22 cellular contexts compared by ENCODE assay signal in the genomic region with DNA sequence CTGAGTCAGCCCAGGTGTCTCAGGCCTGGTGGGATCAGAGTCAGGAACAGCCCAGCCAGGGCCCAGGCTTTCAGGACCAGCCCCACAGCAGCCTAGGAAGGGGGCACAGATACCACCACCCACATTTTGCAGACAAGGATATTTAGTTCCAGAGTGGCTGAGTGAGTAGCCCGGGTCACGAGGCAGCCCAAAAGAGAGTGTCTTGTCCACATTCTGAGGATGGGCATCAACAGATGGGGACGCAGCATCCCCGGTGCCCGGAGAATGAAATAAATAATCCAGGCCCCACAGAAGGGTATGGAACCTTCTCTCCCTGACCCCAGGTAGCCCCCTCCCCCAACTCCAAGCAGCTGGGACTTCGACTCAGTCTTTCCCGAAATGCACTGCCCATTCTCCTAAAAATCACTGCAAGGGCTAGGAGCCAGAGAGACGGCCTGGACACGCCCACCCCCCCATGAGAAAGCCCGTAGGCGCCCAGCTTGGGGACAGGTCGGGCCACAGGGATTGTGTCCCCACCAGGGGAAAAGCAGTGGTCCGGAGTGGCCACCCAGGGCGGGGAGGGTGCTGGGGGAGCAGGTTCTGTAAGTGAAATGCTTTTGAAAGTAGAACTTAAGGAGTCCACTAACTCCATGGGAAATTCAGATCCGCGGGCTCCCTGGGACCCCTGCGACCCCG. TPM values are rescaled to one million over a fixed set of nuclear protein-coding genes. Genes with fewer than 3 reads are reported as not detected.
A peak's percentile ranks its signal among the peaks of the same experiment; 100 is the strongest.
DNase-seq lines count a peak whose midpoint lies in the region; ATAC-seq, FAIRE-seq and TF ChIP-seq lines count a peak whose summit lies in the region.
"Had no signal": no experiment of that assay in that cellular context is flagged by ENCODE, and none has a peak within 500 bp of the region (broad histone marks: within the 10 kb centered on the region; RNA-seq: fewer than 3 reads in every experiment).

No MANE protein-coding gene starts in this region.

- FAIRE-seq in HepG2 (lab: Jason Lieb, UNC) (no peak), GM12891 (lab: Jason Lieb, UNC) (no peak)
- FAIRE-seq: A204.1, D721Med had no signal

- no peak overlapping the region for H3K4me3 ChIP-seq in HepG2 (replicated peaks in 1 of 3; ENCODE audit: insufficient read depth in 1 of 3, low read depth in 2 of 3, low read length in 3 of 3)
- no peak overlapping the region for H3K4me3 ChIP-seq in right lobe of liver
- H3K4me3 ChIP-seq in Panc1 (ENCODE audit: low read depth in 2 of 2, low read length in 2 of 2): peak overlapping the region; percentile 15 to 30; a peak in 2 of 4 replicates
- peak overlapping the region; percentile 6 for H3K4me3 ChIP-seq in iPS-18a (ENCODE audit: low read length)
- H3K4me3 ChIP-seq in adrenal gland: no peak overlapping the region
- H3K4me3 ChIP-seq in CD8-positive, alpha-beta T cell (ENCODE audit: low read depth, low read length): no peak overlapping the region
- H3K4me3 ChIP-seq: HAP-1 had no signal

- no peaks in the 10 kb centered on the region for H3K79me2 ChIP-seq in HepG2 (ENCODE audit: insufficient read depth, low read length)

- H3K9ac ChIP-seq in HepG2 (ENCODE audit: insufficient read depth, low read depth, low read length) (no peak overlapping the region), iPS-18a (ENCODE audit: low read length) (no peak overlapping the region)

- DNase-seq in HepG2 (ENCODE audit: low spot score) (no peak), right lobe of liver (no peak), Panc1 (ENCODE audit: low read depth, low spot score) (no peak), adrenal gland (no peak), GM12891 (ENCODE audit: insufficient read length, low spot score) (no peak), AML-193 (lab: John Stamatoyannopoulos, UW) (no peak)
- DNase-seq in CD8-positive, alpha-beta T cell: no peak
- DNase-seq: CD4-positive, CD25-positive, alpha-beta regulatory T cell; DMS79 treated with DMSO at 0.1 percent for 48 hours; GF-D8; KBM-7; NCI-H1092 treated with DMSO at 0.1 percent for 48 hours; NCI-H1694; NCI-H2107; NCI-H345; NCI-H69; NK-92 treated with Interleukin-12 subunit alpha and Interleukin-12 subunit beta, amount 100 ng/mL, for 24 hours had no signal

- no peak; the same call in 2 of the 3 replicates for ATAC-seq in HepG2
- no peak for ATAC-seq in right lobe of liver
- ATAC-seq in Panc1: no peak
- no peak for ATAC-seq in CD8-positive, alpha-beta T cell

- H3K4me2 ChIP-seq in HepG2 (ENCODE audit: low read depth, low read length): no peak overlapping the region

- BruUV-seq in HepG2 (replicated peaks; lab: Mats Ljungman, UMichigan) (no TSS peak), Panc1 (replicated peaks; lab: Mats Ljungman, UMichigan) (no TSS peak)

- intact Hi-C loops in HepG2 (cut with micrococcal nuclease; ENCODE audit: unreplicated experiment) (no loop called here), right lobe of liver (cut with DNase I) (no loop called here), Panc1 (cut with micrococcal nuclease; ENCODE audit: unreplicated experiment) (no loop called here), adrenal gland (cut with DNase I) (no loop called here)
- intact Hi-C loops in CD8-positive, alpha-beta T cell (cut with DNase I, micrococcal nuclease): no loop called here

- no peak overlapping the region for H2AFZ ChIP-seq in HepG2 (ENCODE audit: low read length)

- in situ Hi-C loops in HepG2 (cut with HindIII; ENCODE audit: extremely low pct_ligation_motif_present, low pct_unique_long_range_greater_than_20kb) (no loop called here), Panc1 (cut with HindIII; ENCODE audit: low pct_unique_long_range_greater_than_20kb, low sequenced_read_pairs) (no loop called here)

- H3K27ac ChIP-seq in HepG2 (ENCODE audit: extremely low read length, insufficient read depth, low read length) (no peak overlapping the region), right lobe of liver (no peak overlapping the region), Panc1 (ENCODE audit: low read length) (no peak overlapping the region), iPS-18a (ENCODE audit: low read length) (no peak overlapping the region), adrenal gland (no peak overlapping the region)
- no peak overlapping the region for H3K27ac ChIP-seq in CD8-positive, alpha-beta T cell (ENCODE audit: low read depth, low read length)

- no peaks in the 10 kb centered on the region for H3K4me1 ChIP-seq in HepG2 (ENCODE audit: insufficient read depth, low read length)
- H3K4me1 ChIP-seq in right lobe of liver: no peaks in the 10 kb centered on the region
- H3K4me1 ChIP-seq in Panc1 (ENCODE audit: control insufficient read depth, insufficient read depth, low read length): no peaks in the 10 kb centered on the region; the same call in 1 of the 2 replicates
- peaks cover 11% of the 10 kb centered on the region for H3K4me1 ChIP-seq in iPS-18a (ENCODE audit: control insufficient read depth, low read depth, low read length)
- peaks cover 0 to 10% of the 10 kb centered on the region in 2 donors for H3K4me1 ChIP-seq in adrenal gland (replicated peaks in 1 of 2)
- no peaks in the 10 kb centered on the region for H3K4me1 ChIP-seq in CD8-positive, alpha-beta T cell (ENCODE audit: insufficient read depth, low read length)
- H3K4me1 ChIP-seq: HAP-1 had no signal

- H3K36me3 ChIP-seq in HepG2 (replicated peaks in 1 of 2; ENCODE audit: control insufficient read depth in 1 of 2, insufficient read depth in 2 of 2, low read length in 2 of 2): no peaks in the 10 kb centered on the region
- no peaks in the 10 kb centered on the region for H3K36me3 ChIP-seq in right lobe of liver
- no peaks in the 10 kb centered on the region for H3K36me3 ChIP-seq in Panc1 (ENCODE audit: control insufficient read depth, insufficient read depth, low read length)
- no peaks in the 10 kb centered on the region for H3K36me3 ChIP-seq in iPS-18a (ENCODE audit: control insufficient read depth, low read depth, low read length)
- H3K36me3 ChIP-seq in adrenal gland (replicated peaks in 1 of 2): no peaks in the 10 kb centered on the region
- no peaks in the 10 kb centered on the region for H3K36me3 ChIP-seq in CD8-positive, alpha-beta T cell (ENCODE audit: insufficient read depth, low read length)
- H3K36me3 ChIP-seq: HAP-1 had no signal

- H3K27me3 Mint-ChIP-seq in CD8-positive, alpha-beta T cell (ENCODE audit: low read depth): peaks cover 25% of the 10 kb centered on the region

- H3K27me3 ChIP-seq in HepG2 (ENCODE audit: control insufficient read depth in 1 of 2, insufficient read depth in 2 of 2, low read length in 2 of 2) (peaks cover 13 to 67% of the 10 kb centered on the region in 2 experiments; a peak in 4 of 5 replicates), right lobe of liver (peaks cover 25 to 35% of the 10 kb centered on the region in 2 donors), Panc1 (ENCODE audit: control insufficient read depth, insufficient read depth, low read length) (no peaks in the 10 kb centered on the region; the same call in 1 of the 2 replicates), iPS-18a (ENCODE audit: control insufficient read depth, insufficient read depth, low read length) (peaks cover 100% of the 10 kb centered on the region), adrenal gland (peaks cover 90% of the 10 kb centered on the region)
- peaks cover 9% of the 10 kb centered on the region for H3K27me3 ChIP-seq in CD8-positive, alpha-beta T cell (ENCODE audit: insufficient read depth, low read length)

- no peaks in the 10 kb centered on the region for H3K36me3 Mint-ChIP-seq in CD8-positive, alpha-beta T cell
- H3K36me3 Mint-ChIP-seq: CD4-positive, CD25-positive, alpha-beta regulatory T cell had no signal

- POLR2A ChIA-PET in HepG2 (lab: Yijun Ruan, JAX) (no interaction called here), Panc1 (lab: Charles Lee) (no interaction called here)
- POLR2A ChIA-PET in CD8-positive, alpha-beta T cell (lab: Charles Lee): no interaction called here

- H3K9me3 ChIP-seq in HepG2 (ENCODE audit: low read length): no peaks in the 10 kb centered on the region
- H3K9me3 ChIP-seq in right lobe of liver: no peaks in the 10 kb centered on the region
- no peaks in the 10 kb centered on the region for H3K9me3 ChIP-seq in Panc1 (ENCODE audit: control insufficient read depth, insufficient read depth, low read depth, low read length)
- no peaks in the 10 kb centered on the region for H3K9me3 ChIP-seq in iPS-18a (ENCODE audit: control insufficient read depth, low read depth, low read length)
- H3K9me3 ChIP-seq in adrenal gland (replicated peaks in 1 of 3): no peaks in the 10 kb centered on the region
- no peaks in the 10 kb centered on the region for H3K9me3 ChIP-seq in CD8-positive, alpha-beta T cell (ENCODE audit: low read length)
- H3K9me3 ChIP-seq: HAP-1 had no signal

- WGBS in HepG2 (ENCODE audit: low lambda C conversion rate): 15% methylated on average over 9 of the region's 18 CpGs
- WGBS in right lobe of liver (ENCODE audit: insufficient coverage, low coverage, low lambda C conversion rate, missing lambda C conversion rate): 6% methylated on average over 11 of the region's 18 CpGs
- 4 to 9% (median 6%) methylated on average over 9 to 18 of the region's 18 CpGs for WGBS in adrenal gland, 4 donors

- H4K20me1 ChIP-seq in HepG2 (ENCODE audit: insufficient read depth, low read length): peaks cover 10% of the 10 kb centered on the region; the same call in 1 of the 2 replicates

- CTCF ChIA-PET in HepG2 (lab: Yijun Ruan, JAX; ENCODE audit: low intra/inter-chr PET ratio, low total read pairs): no interaction called here
- CTCF ChIA-PET in Panc1 (lab: Charles Lee): no interaction called here
- CTCF ChIA-PET in CD8-positive, alpha-beta T cell (lab: Charles Lee): no interaction called here

- TF ChIP-seq POLR2A in HepG2 (IDR thresholded peaks at IDR 0.05; ENCODE audit: insufficient read depth in 1 of 2, low read depth in 2 of 2, low read length in 2 of 2): no peak
- no peak for TF ChIP-seq POLR2A in right lobe of liver (IDR thresholded peaks at IDR 0.05)
- TF ChIP-seq POLR2A in adrenal gland (IDR thresholded peaks at IDR 0.05): no peak
- TF ChIP-seq POLR2A in GM12891 (IDR thresholded peaks at IDR 0.05; ENCODE audit: low read depth, low read length): no peak

- peaks cover 2% of the 10 kb centered on the region for H3K4me1 Mint-ChIP-seq in CD8-positive, alpha-beta T cell (ENCODE audit: low read depth)

- no peak overlapping the region for H3K27ac Mint-ChIP-seq in CD8-positive, alpha-beta T cell
- H3K27ac Mint-ChIP-seq: CD4-positive, CD25-positive, alpha-beta regulatory T cell had no signal

- TF ChIP-seq CTCF in HepG2 (CRISPR knock-in tag; IDR thresholded peaks at IDR 0.05) (no peak), right lobe of liver (IDR thresholded peaks at IDR 0.05) (no peak), Panc1 (IDR thresholded peaks at IDR 0.05) (no peak), adrenal gland (IDR thresholded peaks at IDR 0.05) (no peak)
- no peak for TF ChIP-seq CTCF in CD8-positive, alpha-beta T cell (IDR thresholded peaks at IDR 0.05)

- no peak for TF ChIP-seq RAD21 in HepG2 (CRISPR knock-in tag; IDR thresholded peaks at IDR 0.05)

- no peak overlapping the region for H3K4me3 Mint-ChIP-seq in CD8-positive, alpha-beta T cell
- H3K4me3 Mint-ChIP-seq: CD4-positive, CD25-positive, alpha-beta regulatory T cell had no signal

- TF ChIP-seq EP300 in HepG2 (IDR thresholded peaks at IDR 0.05; ENCODE audit: low read depth in 2 of 2, low read length in 2 of 2) (no peak), HepG2 (CRISPR knock-in tag; IDR thresholded peaks at IDR 0.05; ENCODE audit: borderline replicate concordance) (no peak)

- H3K9me3 Mint-ChIP-seq in CD8-positive, alpha-beta T cell: no peaks in the 10 kb centered on the region
- H3K9me3 Mint-ChIP-seq: CD4-positive, CD25-positive, alpha-beta regulatory T cell had no signal

RNA-seq across cellular contexts. Expression of a gene that starts 6.9 kb away (rescaled TPM):
- total RNA-seq in HepG2 (2016; rRNA removed; fragmentation: Illumina TruSeq; extraction: Trizol) (not detected in 2 replicates), right lobe of liver (not detected), Panc1 (2021; ENCODE audit: unreplicated experiment) (0.13 TPM), adrenal gland (not detected)
- total RNA-seq in HepG2 (2016; cell fraction: cytosol; rRNA removed; fragmentation: Illumina TruSeq; extraction: Trizol; ENCODE audit: low read depth): not detected in 2 replicates
- total RNA-seq in HepG2 (2016; cell fraction: insoluble cytoplasmic fraction; rRNA removed; fragmentation: Illumina TruSeq; extraction: Trizol): not detected in 2 replicates
- not detected in 2 replicates for total RNA-seq in HepG2 (2016; cell fraction: membrane; rRNA removed; fragmentation: Illumina TruSeq; extraction: Trizol)
- total RNA-seq in HepG2 (2016; cell fraction: nucleus; rRNA removed; fragmentation: Illumina TruSeq; extraction: Trizol): not detected in 2 replicates
- polyA plus RNA-seq in HepG2 (2011; rRNA removed) (not detected in 2 replicates), adrenal gland (not detected)
- polyA plus RNA-seq in HepG2 (2011; cell fraction: cytosol; rRNA removed): not detected in 2 replicates
- polyA plus RNA-seq in HepG2 (2011; cell fraction: nucleus; rRNA removed): 0.03 TPM in 1 of 2 replicates, not detected in the other
- not detected in 2 replicates for polyA plus RNA-seq in HepG2 (2012)
- not detected in 2 replicates for polyA plus RNA-seq in HepG2 (2016; cell fraction: cytosol; fragmentation: Illumina TruSeq; extraction: Trizol; ENCODE audit: low read depth)
- polyA plus RNA-seq in HepG2 (2016; cell fraction: insoluble cytoplasmic fraction; fragmentation: Illumina TruSeq; extraction: Trizol; ENCODE audit: low read depth): not detected in 2 replicates
- not detected in 2 replicates for polyA plus RNA-seq in HepG2 (2016; cell fraction: membrane; fragmentation: Illumina TruSeq; extraction: Trizol; ENCODE audit: low read depth)
- not detected in 2 replicates for polyA plus RNA-seq in HepG2 (2016; cell fraction: nucleus; fragmentation: Illumina TruSeq; extraction: Trizol; ENCODE audit: insufficient read depth, low read depth)
- 0.05 TPM in 1 of 2 replicates, not detected in the other for polyA minus RNA-seq in HepG2 (2011; rRNA and poly(A)+ RNA removed; ENCODE audit: low replicate concordance)
- polyA minus RNA-seq in HepG2 (2011; cell fraction: cytosol; rRNA and poly(A)+ RNA removed): not detected in 2 replicates
- 0.13 TPM in 1 of 2 replicates, not detected in the other for polyA minus RNA-seq in HepG2 (2011; cell fraction: nucleus; rRNA and poly(A)+ RNA removed)
- polyA plus RNA-seq in Panc1 (2012; ENCODE audit: insufficient read length): 0.08 TPM
- polyA plus RNA-seq in GM12891 (2012; ENCODE audit: low read depth, missing spikeins): not detected
- under 1 TPM; 0.14 to 0.17 TPM for total RNA-seq in CD8-positive, alpha-beta T cell
- total RNA-seq: CD4-positive, CD25-positive, alpha-beta regulatory T cell; HT1080 had no signal
- polyA plus RNA-seq: CD4-positive, CD25-positive, alpha-beta regulatory T cell had no signal

RNA-seq across cellular contexts. Expression of a gene that starts 47.5 kb away (rescaled TPM):
- total RNA-seq in HepG2 (2016; rRNA removed; fragmentation: Illumina TruSeq; extraction: Trizol): 10.1 and 27.1 TPM in 2 replicates
- 2.0 and 2.2 TPM in 2 replicates for total RNA-seq in HepG2 (2016; cell fraction: cytosol; rRNA removed; fragmentation: Illumina TruSeq; extraction: Trizol; ENCODE audit: low read depth)
- 9.0 and 27.0 TPM in 2 replicates for total RNA-seq in HepG2 (2016; cell fraction: insoluble cytoplasmic fraction; rRNA removed; fragmentation: Illumina TruSeq; extraction: Trizol)
- total RNA-seq in HepG2 (2016; cell fraction: membrane; rRNA removed; fragmentation: Illumina TruSeq; extraction: Trizol): 4.9 and 5.5 TPM in 2 replicates
- 29.4 and 33.0 TPM in 2 replicates for total RNA-seq in HepG2 (2016; cell fraction: nucleus; rRNA removed; fragmentation: Illumina TruSeq; extraction: Trizol)
- 36.4 and 42.1 TPM in 2 replicates for polyA plus RNA-seq in HepG2 (2011; rRNA removed)
- 18.1 and 19.6 TPM in 2 replicates for polyA plus RNA-seq in HepG2 (2011; cell fraction: cytosol; rRNA removed)
- polyA plus RNA-seq in HepG2 (2011; cell fraction: nucleus; rRNA removed): 53.2 and 71.8 TPM in 2 replicates
- polyA plus RNA-seq in HepG2 (2012): 28.3 and 37.6 TPM in 2 replicates
- polyA plus RNA-seq in HepG2 (2016; cell fraction: cytosol; fragmentation: Illumina TruSeq; extraction: Trizol; ENCODE audit: low read depth): 1.3 and 1.4 TPM in 2 replicates
- polyA plus RNA-seq in HepG2 (2016; cell fraction: insoluble cytoplasmic fraction; fragmentation: Illumina TruSeq; extraction: Trizol; ENCODE audit: low read depth): 8.1 and 10.4 TPM in 2 replicates
- polyA plus RNA-seq in HepG2 (2016; cell fraction: membrane; fragmentation: Illumina TruSeq; extraction: Trizol; ENCODE audit: low read depth): 2.5 and 3.2 TPM in 2 replicates
- 56.3 and 58.3 TPM in 2 replicates for polyA plus RNA-seq in HepG2 (2016; cell fraction: nucleus; fragmentation: Illumina TruSeq; extraction: Trizol; ENCODE audit: insufficient read depth, low read depth)
- polyA minus RNA-seq in HepG2 (2011; rRNA and poly(A)+ RNA removed; ENCODE audit: low replicate concordance): 28.3 and 40.5 TPM in 2 replicates
- polyA minus RNA-seq in HepG2 (2011; cell fraction: cytosol; rRNA and poly(A)+ RNA removed): 18.7 and 20.4 TPM in 2 replicates
- 26.1 and 26.5 TPM in 2 replicates for polyA minus RNA-seq in HepG2 (2011; cell fraction: nucleus; rRNA and poly(A)+ RNA removed)
- 1 to 10 TPM; 2.9 to 8.7 (median 6.4) TPM for total RNA-seq in right lobe of liver
- total RNA-seq in Panc1 (2021; ENCODE audit: unreplicated experiment): 40.0 TPM
- 36.8 TPM for polyA plus RNA-seq in Panc1 (2012; ENCODE audit: insufficient read length)
- 10 to 100 TPM in 4 of 8 donors, 1 to 10 TPM in 4; 6.4 to 14.3 (median 10.6) TPM for total RNA-seq in adrenal gland
- polyA plus RNA-seq in adrenal gland: 10 to 100 TPM in 1 of 3 donors, 1 to 10 TPM in 2; 7.1 to 11.4 (median 7.6) TPM
- polyA plus RNA-seq in GM12891 (2012; ENCODE audit: low read depth, missing spikeins): 8.2 TPM
- total RNA-seq in CD8-positive, alpha-beta T cell: 10 to 100 TPM; 13.8 to 14.2 TPM

Comparison
In these comparisons a context has a peak if more than half of its experiments do, and no peak if none do; other contexts are left out.
1. H3K4me3 ChIP-seq: peak in Panc1 (2 of 2) and iPS-18a (single experiment); none in HepG2 (0 of 3), right lobe of liver (0 of 3), adrenal gland (0 of 4) and CD8-positive, alpha-beta T cell (single experiment).